16 cellular contexts compared by ENCODE assay signal in the genomic region with DNA sequence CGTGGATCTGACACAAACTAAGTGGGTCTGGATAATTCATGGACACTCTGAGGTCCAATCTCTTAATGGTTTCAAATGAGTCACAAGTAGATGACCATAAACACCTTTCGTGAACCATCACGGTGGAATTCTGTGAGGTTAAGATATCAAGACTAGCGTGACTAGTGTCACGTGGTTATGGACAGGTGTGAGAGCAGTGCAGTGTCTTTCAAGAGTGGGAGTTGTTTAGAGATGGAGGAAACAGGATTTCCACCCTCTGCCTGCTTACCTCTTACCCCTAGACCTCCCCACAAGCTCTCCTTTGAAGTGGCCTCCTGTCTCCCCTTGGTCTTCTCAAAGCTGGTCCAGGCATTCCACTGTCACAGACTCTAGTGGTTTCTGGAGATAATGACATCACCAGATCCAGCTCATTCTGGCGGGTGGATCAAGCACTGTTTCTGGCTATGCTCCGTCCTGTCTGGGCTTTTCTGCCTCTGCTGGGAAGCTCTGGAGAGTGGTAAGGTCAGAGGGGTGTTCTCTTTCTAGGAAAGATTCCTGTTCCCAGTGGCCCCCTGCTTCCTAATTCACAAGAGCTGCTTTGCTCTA. TPM values are rescaled to one million over a fixed set of nuclear protein-coding genes. Genes with fewer than 3 reads are reported as not detected.
DNase-seq lines count a peak whose midpoint lies in the region; ATAC-seq and TF ChIP-seq lines count a peak whose summit lies in the region.
"Had no signal": no experiment of that assay in that cellular context is flagged by ENCODE, and none has a peak within 500 bp of the region (broad histone marks: within the 10 kb centered on the region; RNA-seq: fewer than 3 reads in every experiment).

No MANE protein-coding gene starts in this region.

- intact Hi-C loops in OCI-LY7 (cut with micrococcal nuclease; ENCODE audit: unreplicated experiment) (no loop called here), colonic mucosa (cut with DNase I) (no loop called here), left colon (cut with DNase I, micrococcal nuclease) (no loop called here), heart right ventricle (cut with DNase I) (no loop called here)

- H3K9ac ChIP-seq in colonic mucosa (ENCODE audit: low read depth in 2 of 2, low read length in 2 of 2) (peak overlapping the region in 1 of 2 donors; percentile 8), trophoblast cell (ENCODE audit: low read length) (no peak overlapping the region)

- peak overlapping the region; percentile 85 for H3K4me3 ChIP-seq in DOHH2 (ENCODE audit: low read length)
- H3K4me3 ChIP-seq in OCI-LY7 (ENCODE audit: low read depth, low read length, poor library complexity, severe bottlenecking), result no peak overlapping the region
- H3K4me3 ChIP-seq in colonic mucosa, result no peak overlapping the region
- no peak overlapping the region for H3K4me3 ChIP-seq in trophoblast cell (ENCODE audit: low read depth, low read length)
- H3K4me3 ChIP-seq in heart right ventricle, result no peak overlapping the region
- H3K4me3 ChIP-seq: thoracic aorta had no signal

- peak overlapping the region; percentile 8; the same call in 1 of the 2 replicates for H3K27ac ChIP-seq in DOHH2 (ENCODE audit: low read depth, low read length)
- peak overlapping the region; percentile 58 for H3K27ac ChIP-seq in OCI-LY7 (ENCODE audit: low read depth, low read length, poor library complexity, severe bottlenecking)
- H3K27ac ChIP-seq in colonic mucosa, result peak overlapping the region; percentile 79
- no peak overlapping the region for H3K27ac ChIP-seq in trophoblast cell (ENCODE audit: low read depth, low read length)
- no peak overlapping the region for H3K27ac ChIP-seq in heart right ventricle
- H3K27ac ChIP-seq: thoracic aorta had no signal

- no peaks in the 10 kb centered on the region; the same call in 1 of the 2 replicates for H3K27me3 ChIP-seq in DOHH2 (ENCODE audit: control insufficient read depth, low read length)
- H3K27me3 ChIP-seq in colonic mucosa, result peaks cover 7% of the 10 kb centered on the region
- H3K27me3 ChIP-seq in trophoblast cell (ENCODE audit: insufficient read depth, low read length), result no peaks in the 10 kb centered on the region
- peaks cover 4 to 54% (median 35%) of the 10 kb centered on the region in 7 donors for H3K27me3 ChIP-seq in heart right ventricle

- H4K12ac ChIP-seq in trophoblast cell (ENCODE audit: low read depth, low read length), result no peak overlapping the region

- no peaks in the 10 kb centered on the region for H3K36me3 ChIP-seq in DOHH2 (ENCODE audit: control insufficient read depth, low read length)
- no peaks in the 10 kb centered on the region for H3K36me3 ChIP-seq in OCI-LY7 (ENCODE audit: insufficient read depth, low read length)
- H3K36me3 ChIP-seq in colonic mucosa, result no peaks in the 10 kb centered on the region
- H3K36me3 ChIP-seq in trophoblast cell (ENCODE audit: control insufficient read depth in 1 of 2, insufficient read depth in 2 of 2, low read length in 2 of 2), result no peaks in the 10 kb centered on the region
- H3K36me3 ChIP-seq in heart right ventricle, result no peaks in the 10 kb centered on the region
- H3K36me3 ChIP-seq: thoracic aorta had no signal

- POLR2A ChIA-PET in OCI-LY7 (lab: Charles Lee), result interaction anchor here (0.6 to 2.6 kb wide), 5 partner anchors 20 to 1304 kb away, joined by 3 to 7 read pairs (median 4); partner anchors contain the start of genes NCBP1, TSTD2 and ZNF782

- H4K20me1 ChIP-seq in DOHH2 (ENCODE audit: control insufficient read depth, insufficient read depth, low read depth, low read length) (no peaks in the 10 kb centered on the region), OCI-LY7 (ENCODE audit: insufficient read depth, low read length) (no peaks in the 10 kb centered on the region)

- no peak for ATAC-seq in left colon
- ATAC-seq in stimulated activated naive CD8-positive, alpha-beta T cell treated with anti-CD3 and anti-CD28 coated beads, Interleukin-15, Interleukin-2, amounts not matched to agents 100 U/mL and 50 U/mL, for 24 hours, result no peak
- ATAC-seq in heart right ventricle, result no peak

- no peak overlapping the region for H3K14ac ChIP-seq in trophoblast cell (ENCODE audit: low read length)

- H3K4me1 Mint-ChIP-seq in nephron progenitor cell, result peaks cover 14% of the 10 kb centered on the region

- peaks cover 26% of the 10 kb centered on the region for H3K36me3 Mint-ChIP-seq in nephron progenitor cell (ENCODE audit: low read depth)

- H3K4me2 ChIP-seq in DOHH2 (ENCODE audit: low read length) (peak overlapping the region; percentile 99), OCI-LY7 (ENCODE audit: low read length) (peak overlapping the region; percentile 92), trophoblast cell (ENCODE audit: low read length) (no peak overlapping the region)

- H3F3A ChIP-seq in DOHH2 (ENCODE audit: control insufficient read depth, insufficient read depth), result peaks cover 16% of the 10 kb centered on the region

- TF ChIP-seq CTCF in DOHH2 (IDR thresholded peaks at IDR 0.05; ENCODE audit: low read depth, low read length, poor library complexity, severe bottlenecking) (no peak), OCI-LY7 (conservative IDR thresholded peaks at IDR 0.05; ENCODE audit: low read length) (no peak), colonic mucosa (IDR thresholded peaks at IDR 0.05) (no peak), nephron progenitor cell (IDR thresholded peaks at IDR 0.05) (no peak), heart right ventricle (IDR thresholded peaks at IDR 0.05) (no peak)

- H2BK5ac ChIP-seq in trophoblast cell (ENCODE audit: low read depth, low read length, poor library complexity), result no peak overlapping the region

- H2AK5ac ChIP-seq in trophoblast cell (ENCODE audit: low read length), result no peak overlapping the region

- peaks cover 17% of the 10 kb centered on the region for H3K27me3 Mint-ChIP-seq in nephron progenitor cell (ENCODE audit: low read depth, poor library complexity)

- H3K79me2 ChIP-seq in DOHH2 (ENCODE audit: control insufficient read depth, low read length) (no peaks in the 10 kb centered on the region), OCI-LY7 (ENCODE audit: insufficient read depth, low read depth, low read length) (no peaks in the 10 kb centered on the region), trophoblast cell (ENCODE audit: control insufficient read depth, insufficient read depth, low read length, poor library complexity) (no peaks in the 10 kb centered on the region)

- no peak overlapping the region for H3K27ac Mint-ChIP-seq in nephron progenitor cell
- H3K27ac Mint-ChIP-seq: activated T-helper 2 cell treated with anti-CD3 and anti-CD28 coated beads, Interferon-gamma antibody, Interleukin-2, Interleukin-4, amounts not matched to agents 10 μg/mL and 5 μg/mL and 100 μg/mL, durations not matched to agents 14 hours and 24 hours and 36 hours had no signal

- H4K8ac ChIP-seq in trophoblast cell (ENCODE audit: low read depth, low read length), result no peak overlapping the region

- H3K9me3 ChIP-seq in DOHH2 (ENCODE audit: control insufficient read depth, insufficient read depth, low read length) (no peaks in the 10 kb centered on the region), OCI-LY7 (ENCODE audit: low read length) (no peaks in the 10 kb centered on the region), colonic mucosa (no peaks in the 10 kb centered on the region), trophoblast cell (ENCODE audit: insufficient read depth, low read depth, low read length) (no peaks in the 10 kb centered on the region), heart right ventricle (no peaks in the 10 kb centered on the region)
- H3K9me3 ChIP-seq: thoracic aorta had no signal

- peaks cover 2% of the 10 kb centered on the region for H3K79me1 ChIP-seq in trophoblast cell (ENCODE audit: low read length)

- H3K4me1 ChIP-seq in DOHH2 (ENCODE audit: control insufficient read depth, low read length) (peaks cover 45% of the 10 kb centered on the region), OCI-LY7 (ENCODE audit: insufficient read depth, low read length, poor library complexity, severe bottlenecking) (peaks cover 39% of the 10 kb centered on the region), colonic mucosa (no peaks in the 10 kb centered on the region), trophoblast cell (ENCODE audit: control insufficient read depth in 1 of 2, insufficient read depth in 2 of 2, low read length in 2 of 2) (peaks cover 0 to 3% of the 10 kb centered on the region in 2 experiments), heart right ventricle (peaks cover 0 to 31% (median 18%) of the 10 kb centered on the region in 9 donors)

- H3K18ac ChIP-seq in trophoblast cell (ENCODE audit: low read length), result no peak overlapping the region

- no peak overlapping the region for H2BK120ac ChIP-seq in trophoblast cell (ENCODE audit: insufficient read depth, low read length, poor library complexity)

- WGBS in trophoblast cell (ENCODE audit: extremely low coverage, insufficient coverage, insufficient read length), result no CpG with 5 or more reads among the region's 7 CpGs
- WGBS in heart right ventricle, 2 donors, result 78 to 82% methylated on average over 7 of the region's 7 CpGs

- no TSS peak for BruUV-seq in OCI-LY7 (replicated peaks; lab: Mats Ljungman, UMichigan)

- H2AFZ ChIP-seq in OCI-LY7 (ENCODE audit: low read length) (no peak overlapping the region; the same call in 1 of the 2 replicates), trophoblast cell (ENCODE audit: insufficient read depth, low read length, poor library complexity) (no peak overlapping the region)

- no peak overlapping the region for H2BK12ac ChIP-seq in trophoblast cell (ENCODE audit: low read length)

- H3K9me2 ChIP-seq in DOHH2 (replicated peaks; ENCODE audit: control insufficient read depth, low read length) (no peaks in the 10 kb centered on the region), OCI-LY7 (ENCODE audit: insufficient read depth, low read length) (no peaks in the 10 kb centered on the region)

- H4K91ac ChIP-seq in trophoblast cell (ENCODE audit: low read depth, low read length), result no peak overlapping the region

- no peak overlapping the region for H3K4me3 Mint-ChIP-seq in nephron progenitor cell

- H3K4ac ChIP-seq in trophoblast cell (ENCODE audit: low read depth, low read length), result no peak overlapping the region

- DNase-seq in OCI-LY7 (ENCODE audit: low spot score), result peak; percentile 22
- no peak for DNase-seq in colonic mucosa
- peak; percentile 69 to 78 for DNase-seq in trophoblast cell
- no peak for DNase-seq in left colon
- DNase-seq in nephron progenitor cell, result no peak
- no peak for DNase-seq in stimulated activated naive CD8-positive, alpha-beta T cell treated with anti-CD3 and anti-CD28 coated beads, Interleukin-15, Interleukin-2, amounts not matched to agents 100 U/mL and 50 U/mL, for 24 hours
- DNase-seq in heart right ventricle, result no peak
- DNase-seq: GDM1; glutamatergic neuron; stimulated activated CD4-positive, alpha-beta T cell treated with anti-CD3 and anti-CD28 coated beads, Interleukin-2, amount 100 ng/mL, for 48 hours had no signal

- H3K23ac ChIP-seq in trophoblast cell (ENCODE audit: low read length), result no peak overlapping the region

- CTCF ChIA-PET in OCI-LY7 (lab: Charles Lee; ENCODE audit: unreplicated experiment), result interaction anchor here (0.9 kb wide), 1 partner anchor 18 kb away, joined by 3 read pairs; no protein-coding TSS in a partner anchor

- H3K9me3 Mint-ChIP-seq in nephron progenitor cell, result peaks cover 9% of the 10 kb centered on the region
- H3K9me3 Mint-ChIP-seq: activated T-helper 2 cell treated with anti-CD3 and anti-CD28 coated beads, Interferon-gamma antibody, Interleukin-2, Interleukin-4, amounts not matched to agents 10 μg/mL and 5 μg/mL and 100 μg/mL, durations not matched to agents 14 hours and 24 hours and 36 hours had no signal

RNA-seq across cellular contexts. Expression of gene ZNF782, which starts 20.0 kb away (rescaled TPM):
- total RNA-seq in OCI-LY7 (2014; rRNA removed; shearing (Covaris generic)), result 8.6 and 14.3 TPM in 2 replicates
- total RNA-seq in OCI-LY7 (2022), result 10.2 and 11.2 TPM in 2 replicates
- total RNA-seq in colonic mucosa, result 1 to 10 TPM; 4.5 TPM
- polyA plus RNA-seq in trophoblast cell (2013), result 1.3 TPM in 2 replicates
- total RNA-seq in left colon, result 1 to 10 TPM; 4.5 to 5.1 TPM
- total RNA-seq in heart right ventricle, result 1 to 10 TPM; 1.9 to 4.8 (median 3.1) TPM
- 1 to 10 TPM in 1 of 2 donors, under 1 TPM in 1; 0.64 to 1.5 TPM for polyA plus RNA-seq in heart right ventricle

RNA-seq across cellular contexts. Expression of gene NUTM2G, which starts 54.4 kb away (rescaled TPM):
- total RNA-seq in OCI-LY7 (2014; rRNA removed; shearing (Covaris generic)), result 0.08 and 0.13 TPM in 2 replicates
- not detected in 2 replicates for total RNA-seq in OCI-LY7 (2022)
- total RNA-seq in colonic mucosa, result not detected
- 0.01 TPM in 1 of 2 replicates, not detected in the other for polyA plus RNA-seq in trophoblast cell (2013)
- not detected for total RNA-seq in left colon
- total RNA-seq in heart right ventricle, result not detected
- not detected for polyA plus RNA-seq in heart right ventricle
- total RNA-seq: activated CD8-positive, alpha-beta memory T cell treated with anti-CD3 and anti-CD28 coated beads for 36 hours; activated T-helper 2 cell treated with anti-CD3 and anti-CD28 coated beads, Interferon-gamma antibody, Interleukin-2, Interleukin-4, amounts not matched to agents 10 μg/mL and 5 μg/mL and 100 μg/mL, durations not matched to agents 14 hours and 24 hours and 36 hours; IMR-90; neural crest cell; thoracic aorta had no signal
- polyA plus RNA-seq: IMR-90 had no signal

Comparison
In these comparisons a context has a peak if more than half of its experiments do, and no peak if none do; other contexts are left out.
1. H3K27ac ChIP-seq: peak in DOHH2 (single experiment), OCI-LY7 (single experiment) and colonic mucosa (single experiment); none in trophoblast cell (single experiment) and heart right ventricle (0 of 10).
2. DNase-seq: peak in OCI-LY7 (single experiment) and trophoblast cell (2 of 2); none in colonic mucosa (single experiment), left colon (0 of 2), nephron progenitor cell (single experiment), stimulated activated naive CD8-positive, alpha-beta T cell treated with anti-CD3 and anti-CD28 coated beads, Interleukin-15, Interleukin-2, amounts not matched to agents 100 U/mL and 50 U/mL, for 24 hours (single experiment) and heart right ventricle (0 of 2).